In genomic region chr12:68267892-68268396, GRCh38 we compare ENCODE assay signal across 15 cellular contexts. TPM values are rescaled to one million over a fixed set of nuclear protein-coding genes. Genes with fewer than 3 reads are reported as not detected.
A peak's percentile ranks its signal among the peaks of the same experiment; 100 is the strongest.
DNase-seq lines count a peak whose midpoint lies in the region; ATAC-seq and TF ChIP-seq lines count a peak whose summit lies in the region.
"Had no signal": no experiment of that assay in that cellular context is flagged by ENCODE, and none has a peak within 500 bp of the region (broad histone marks: within the 10 kb centered on the region; RNA-seq: fewer than 3 reads in every experiment).

No MANE protein-coding gene starts in this region.

- no peak overlapping the region for H3K4me3 Mint-ChIP-seq in activated CD8-positive, alpha-beta T cell treated with anti-CD3 and anti-CD28 coated beads, Interleukin-2, amount 10 ng/mL, durations not matched to agents 7 days and 5 days

- POLR2A ChIA-PET in AG04449 (lab: Yijun Ruan, JAX): interaction anchor here (0.6 to 0.7 kb wide), 2 partner anchors 346 to 541 kb away, joined by 3 read pairs; no protein-coding TSS in a partner anchor
- POLR2A ChIA-PET in activated CD8-positive, alpha-beta T cell treated with anti-CD3 and anti-CD28 coated beads, Interleukin-2, amount 10 ng/mL, durations not matched to agents 7 days and 5 days (lab: Charles Lee): no interaction called here

- no peak overlapping the region for H3K27ac Mint-ChIP-seq in activated CD8-positive, alpha-beta T cell treated with anti-CD3 and anti-CD28 coated beads, Interleukin-2, amount 10 ng/mL, durations not matched to agents 7 days and 5 days

- H3K4me3 ChIP-seq in AG04449 (ENCODE audit: low read depth, low read length): no peak overlapping the region
- H3K4me3 ChIP-seq in fibroblast of pulmonary artery (replicated peaks; ENCODE audit: low read depth, low read length): no peak overlapping the region
- no peak overlapping the region for H3K4me3 ChIP-seq in tibial artery

- peaks cover 0 to 5% (median 0%) of the 10 kb centered on the region in 4 donors for H3K4me1 ChIP-seq in tibial artery

- ATAC-seq in activated CD8-positive, alpha-beta T cell treated with anti-CD3 and anti-CD28 coated beads, Interleukin-2, amount 10 ng/mL, durations not matched to agents 7 days and 5 days: peak; percentile 72
- no peak for ATAC-seq in GM21737 (IDR thresholded peaks at IDR 0.05; ENCODE audit: unreplicated experiment)

- intact Hi-C loops in tibial artery (cut with DNase I; ENCODE audit: low total_unique reads): no loop called here

- H3K4me1 Mint-ChIP-seq in activated CD8-positive, alpha-beta T cell treated with anti-CD3 and anti-CD28 coated beads, Interleukin-2, amount 10 ng/mL, durations not matched to agents 7 days and 5 days (ENCODE audit: low read depth): peaks cover 39% of the 10 kb centered on the region

- CTCF ChIA-PET in AG04449 (lab: Yijun Ruan, JAX): interaction anchor here (1.3 to 1.6 kb wide), 2 partner anchors 43 to 45 kb away, joined by 3 to 4 read pairs; no protein-coding TSS in a partner anchor
- CTCF ChIA-PET in activated CD8-positive, alpha-beta T cell treated with anti-CD3 and anti-CD28 coated beads, Interleukin-2, amount 10 ng/mL, durations not matched to agents 7 days and 5 days (lab: Charles Lee): no interaction called here

- H3K36me3 ChIP-seq in tibial artery: no peaks in the 10 kb centered on the region

- DNase-seq in AG04449 (ENCODE audit: low read depth, low spot score) (peak; percentile 93), GM04504 (ENCODE audit: low read depth) (peak; percentile 55), fibroblast of pulmonary artery (ENCODE audit: low read depth) (peak; percentile 88), GM20000 (ENCODE audit: low spot score) (no peak), tibial artery (no peak), NCI-H2107 treated with DMSO at 0.1 percent for 48 hours (lab: John Stamatoyannopoulos, UW; ENCODE audit: unreplicated experiment) (no peak)
- DNase-seq in activated CD8-positive, alpha-beta T cell treated with anti-CD3 and anti-CD28 coated beads, Interleukin-2, amount 10 ng/mL, durations not matched to agents 7 days and 5 days: peak; percentile 32
- DNase-seq: mesendoderm, NCI-H510A treated with DMSO at 0.1 percent for 48 hours, Right ventricle myocardium superior had no signal

- H3K9me3 Mint-ChIP-seq in activated CD8-positive, alpha-beta T cell treated with anti-CD3 and anti-CD28 coated beads, Interleukin-2, amount 10 ng/mL, durations not matched to agents 7 days and 5 days (ENCODE audit: insufficient read depth): no peaks in the 10 kb centered on the region

- peaks cover 21% of the 10 kb centered on the region for H3K27me3 Mint-ChIP-seq in activated CD8-positive, alpha-beta T cell treated with anti-CD3 and anti-CD28 coated beads, Interleukin-2, amount 10 ng/mL, durations not matched to agents 7 days and 5 days (ENCODE audit: low read depth)

- no peak overlapping the region for H3K27ac ChIP-seq in tibial artery
- H3K27ac ChIP-seq: C4-2B, VCaP had no signal

- no peaks in the 10 kb centered on the region for H3K36me3 Mint-ChIP-seq in activated CD8-positive, alpha-beta T cell treated with anti-CD3 and anti-CD28 coated beads, Interleukin-2, amount 10 ng/mL, durations not matched to agents 7 days and 5 days (ENCODE audit: low read depth)

- TF ChIP-seq CTCF in AG04449 (IDR thresholded peaks at IDR 0.05; ENCODE audit: insufficient read depth, low read length, missing control alignments): no peak
- no peak for TF ChIP-seq CTCF in fibroblast of pulmonary artery (IDR thresholded peaks at IDR 0.05; ENCODE audit: low read length, missing control alignments)
- no peak for TF ChIP-seq CTCF in GM20000 (IDR thresholded peaks at IDR 0.05; ENCODE audit: extremely low read depth, missing control alignments)
- TF ChIP-seq CTCF in tibial artery (IDR thresholded peaks at IDR 0.05): no peak

- H3K27me3 ChIP-seq in tibial artery: no peaks in the 10 kb centered on the region

- no peaks in the 10 kb centered on the region for H3K9me3 ChIP-seq in tibial artery

RNA-seq across cellular contexts. Expression of gene IL22, which starts 14.5 kb away (rescaled TPM):
- not detected for total RNA-seq in activated CD8-positive, alpha-beta T cell treated with anti-CD3 and anti-CD28 coated beads, Interleukin-2, amount 10 ng/mL, durations not matched to agents 7 days and 5 days
- total RNA-seq: cardiac septum, omental fat pad, Right ventricle myocardium superior had no signal

RNA-seq across cellular contexts. Expression of gene IL26, which starts 42.3 kb away (rescaled TPM):
- under 1 TPM in 1 of 2 experiments, not detected in 1; 0.23 TPM for total RNA-seq in activated CD8-positive, alpha-beta T cell treated with anti-CD3 and anti-CD28 coated beads, Interleukin-2, amount 10 ng/mL, durations not matched to agents 7 days and 5 days
- total RNA-seq: cardiac septum, omental fat pad, Right ventricle myocardium superior had no signal

Comparison
In these comparisons a context has a peak if more than half of its experiments do, and no peak if none do; other contexts are left out.
1. DNase-seq: peak in AG04449 (single experiment), GM04504 (single experiment), activated CD8-positive, alpha-beta T cell treated with anti-CD3 and anti-CD28 coated beads, Interleukin-2, amount 10 ng/mL, durations not matched to agents 7 days and 5 days (single experiment) and fibroblast of pulmonary artery (single experiment); none in GM20000 (single experiment), tibial artery (0 of 2) and NCI-H2107 treated with DMSO at 0.1 percent for 48 hours (single experiment).